Comparison of ENCODE assay signal across 17 cellular contexts in genomic region chr5:125602184-125602583, GRCh38.
A peak's percentile ranks its signal among the peaks of the same experiment; 100 is the strongest.
DNase-seq lines count a peak whose midpoint lies in the region; ATAC-seq and TF ChIP-seq lines count a peak whose summit lies in the region.
"Had no signal": no experiment of that assay in that cellular context is flagged by ENCODE, and none has a peak within 500 bp of the region (broad histone marks: within the 10 kb centered on the region; RNA-seq: fewer than 3 reads in every experiment).

No MANE protein-coding gene starts in this region.

- H3K9me3 ChIP-seq in PC-3 (ENCODE audit: low read length) (no peaks in the 10 kb centered on the region), prostate gland (no peaks in the 10 kb centered on the region)
- H3K9me3 ChIP-seq: BLaER1, Caco-2 had no signal

- no peak overlapping the region for H2AFZ ChIP-seq in PC-3 (ENCODE audit: low read length)
- H2AFZ ChIP-seq: GM23248 had no signal

- BruUV-seq in PC-3 (replicated peaks; lab: Mats Ljungman, UMichigan) = no TSS peak

- intact Hi-C loops in PC-3 (cut with micrococcal nuclease) (no loop called here), prostate gland (cut with DNase I) (no loop called here), left ventricle myocardium superior (cut with micrococcal nuclease) (no loop called here)

- DNase-seq in LNCaP clone FGC (ENCODE audit: low read depth) = peak; percentile 83
- peak; percentile 69 for DNase-seq in PC-3
- DNase-seq in foreskin fibroblast = peak; percentile 32 to 48
- peak; percentile 51 for DNase-seq in prostate gland (ENCODE audit: low spot score)
- DNase-seq in brain microvascular endothelial cell = no peak
- no peak for DNase-seq in left ventricle myocardium superior
- DNase-seq in NK-92 (lab: John Stamatoyannopoulos, UW; ENCODE audit: unreplicated experiment) = no peak
- no peak for DNase-seq in foreskin keratinocyte
- DNase-seq: Caco-2; CD4-positive, CD25-positive, alpha-beta regulatory T cell; CD8-positive, alpha-beta T cell; DMS153; DND-41; GM23248; H7; HCEC 1CT had no signal

- no peak overlapping the region for H3K4me3 ChIP-seq in LNCaP clone FGC (ENCODE audit: low read depth, low read length)
- no peak overlapping the region for H3K4me3 ChIP-seq in PC-3 (ENCODE audit: low read length)
- H3K4me3 ChIP-seq in foreskin fibroblast (ENCODE audit: low read depth in 1 of 2, low read length in 2 of 2) = no peak overlapping the region
- no peak overlapping the region for H3K4me3 ChIP-seq in prostate gland
- no peak overlapping the region for H3K4me3 ChIP-seq in brain microvascular endothelial cell (ENCODE audit: low read depth, low read length)
- H3K4me3 ChIP-seq: BLaER1, GM23248 had no signal

- H3K4me2 ChIP-seq in PC-3 (ENCODE audit: low read length) = 0 out of 2 replicates have a peak overlapping the region, but pooled peaks have one; percentile 11
- H3K4me2 ChIP-seq: BLaER1 had no signal

- POLR2A ChIA-PET in PC-3 (lab: Charles Lee; ENCODE audit: unreplicated experiment) = no interaction called here

- peak overlapping the region; percentile 40; the same call in 1 of the 2 replicates for H3K27ac ChIP-seq in PC-3 (ENCODE audit: low read length)
- no peak overlapping the region for H3K27ac ChIP-seq in prostate gland
- no peak overlapping the region for H3K27ac ChIP-seq in brain microvascular endothelial cell
- no peak overlapping the region for H3K27ac ChIP-seq in foreskin keratinocyte
- H3K27ac ChIP-seq: BLaER1, GM23248 had no signal

- TF ChIP-seq CTCF in LNCaP clone FGC (IDR thresholded peaks at IDR 0.05; ENCODE audit: control insufficient read depth, extremely low read depth, insufficient read depth) (no peak), PC-3 (conservative IDR thresholded peaks at IDR 0.05; ENCODE audit: low read depth, low read length) (no peak), foreskin fibroblast (IDR thresholded peaks at IDR 0.05; ENCODE audit: low read depth, low read length) (no peak), prostate gland (IDR thresholded peaks at IDR 0.05) (no peak), brain microvascular endothelial cell (IDR thresholded peaks at IDR 0.05; ENCODE audit: low read depth, low read length, missing control alignments) (no peak), foreskin keratinocyte (conservative IDR thresholded peaks at IDR 0.05) (no peak)

- CTCF ChIA-PET in PC-3 (lab: Charles Lee) = no interaction called here

- H3K27me3 ChIP-seq in PC-3 (ENCODE audit: low read length) (no peaks in the 10 kb centered on the region), prostate gland (replicated peaks; ENCODE audit: insufficient read depth) (no peaks in the 10 kb centered on the region), brain microvascular endothelial cell (replicated peaks) (no peaks in the 10 kb centered on the region), foreskin keratinocyte (no peaks in the 10 kb centered on the region)
- H3K27me3 ChIP-seq: BLaER1 had no signal

- in situ Hi-C loops in brain microvascular endothelial cell (cut with HindIII; ENCODE audit: low pct_ligation_motif_present, low sequenced_read_pairs) = no loop called here

- H3K4me1 ChIP-seq in PC-3 (ENCODE audit: insufficient read depth, low read length) = peaks cover 10% of the 10 kb centered on the region; the same call in 1 of the 2 replicates
- no peaks in the 10 kb centered on the region for H3K4me1 ChIP-seq in prostate gland (replicated peaks)
- peaks cover 4% of the 10 kb centered on the region for H3K4me1 ChIP-seq in foreskin keratinocyte
- H3K4me1 ChIP-seq: BLaER1, Caco-2 had no signal

- no peak overlapping the region for H3K9ac ChIP-seq in PC-3 (ENCODE audit: low read length)
- H3K9ac ChIP-seq: BLaER1, GM23248 had no signal

- no peaks in the 10 kb centered on the region for H3K79me2 ChIP-seq in PC-3 (ENCODE audit: low read length)

- WGBS in prostate gland = 38% methylated on average over 4 of the region's 4 CpGs

- no peaks in the 10 kb centered on the region for H3K9me2 ChIP-seq in PC-3 (replicated peaks; ENCODE audit: low read length)

- TF ChIP-seq POLR2A in prostate gland (IDR thresholded peaks at IDR 0.05) = no peak

- H3K36me3 ChIP-seq in PC-3 (ENCODE audit: low read depth, low read length) = no peaks in the 10 kb centered on the region
- H3K36me3 ChIP-seq in prostate gland = no peaks in the 10 kb centered on the region
- no peaks in the 10 kb centered on the region for H3K36me3 ChIP-seq in brain microvascular endothelial cell (replicated peaks)
- H3K36me3 ChIP-seq: BLaER1 had no signal

- no peaks in the 10 kb centered on the region for H4K20me1 ChIP-seq in PC-3 (ENCODE audit: low read length)
- H4K20me1 ChIP-seq: BLaER1 had no signal

- peak; percentile 94 for ATAC-seq in PC-3
- no peak for ATAC-seq in left ventricle myocardium superior
- ATAC-seq in foreskin keratinocyte = no peak
- ATAC-seq: CD8-positive, alpha-beta T cell had no signal

- H3F3A ChIP-seq in PC-3 (ENCODE audit: low read length, unreplicated experiment) = no peaks in the 10 kb centered on the region

Comparison
In these comparisons a context has a peak if more than half of its experiments do, and no peak if none do; other contexts are left out.
1. DNase-seq: peak in LNCaP clone FGC (single experiment), PC-3 (single experiment), foreskin fibroblast (2 of 2) and prostate gland (single experiment); none in brain microvascular endothelial cell (single experiment), left ventricle myocardium superior (single experiment), NK-92 (single experiment) and foreskin keratinocyte (0 of 2).